ENCODE assay signal across 1 cellular context in genomic region chr3:33718595-33718907, GRCh38.
TF ChIP-seq lines count a peak whose summit lies in the region.

No MANE protein-coding gene starts in this region.

TF ChIP-seq in K562, 482 proteins besides CTCF, POLR2A, EP300 and RAD21 (continued from another document and continues in another):
- TF ChIP-seq DNMT1 (IDR thresholded peaks at IDR 0.05), result 0 out of 2 replicates have a peak, but pooled peaks have one; percentile 89
- TF ChIP-seq ZNF408 (CRISPR knock-in tag; IDR thresholded peaks at IDR 0.05; ENCODE audit: low read depth), result no peak
- TF ChIP-seq PTTG1 (tag; IDR thresholded peaks at IDR 0.05; ENCODE audit: low read depth), result no peak
- no peak for TF ChIP-seq ZNF707 (CRISPR knock-in tag; conservative IDR thresholded peaks at IDR 0.05)
- TF ChIP-seq ZNF23 (CRISPR knock-in tag; IDR thresholded peaks at IDR 0.05), result no peak
- TF ChIP-seq CSDE1 (IDR thresholded peaks at IDR 0.05), result no peak
- TF ChIP-seq ZNF77 (CRISPR knock-in tag; IDR thresholded peaks at IDR 0.05), result no peak
- no peak for TF ChIP-seq NR2C1 (IDR thresholded peaks at IDR 0.05)
- no peak for TF ChIP-seq NR2C1 (tag; IDR thresholded peaks at IDR 0.05)
- no peak for TF ChIP-seq GTF2E2 (tag; IDR thresholded peaks at IDR 0.05)
- no peak for TF ChIP-seq MEIS2 (IDR thresholded peaks at IDR 0.05; ENCODE audit: partially characterized antibody)
- TF ChIP-seq GABPB2 (CRISPR knock-in tag; conservative IDR thresholded peaks at IDR 0.05), result no peak
- no peak for TF ChIP-seq NRF1 (conservative IDR thresholded peaks at IDR 0.05 in 1 of 2, IDR thresholded peaks at IDR 0.05 in 1 of 2)
- no peak for TF ChIP-seq THAP12 (CRISPR knock-in tag; IDR thresholded peaks at IDR 0.05)
- peak; percentile 59; the same call in 1 of the 2 replicates for TF ChIP-seq HDAC2 (IDR thresholded peaks at IDR 0.05)
- TF ChIP-seq ZNF282 (CRISPR knock-in tag; IDR thresholded peaks at IDR 0.05), result no peak
- no peak for TF ChIP-seq RNF2 (IDR thresholded peaks at IDR 0.05)
- 0 out of 2 replicates have a peak, but pooled peaks have one; percentile 45 for TF ChIP-seq ELF1 (tag; IDR thresholded peaks at IDR 0.05)
- no peak for TF ChIP-seq GABPB1 (CRISPR knock-in tag; IDR thresholded peaks at IDR 0.05)
- TF ChIP-seq POLR2B (IDR thresholded peaks at IDR 0.05; ENCODE audit: low read depth, partially characterized antibody), result no peak
- TF ChIP-seq CBFA2T3 (IDR thresholded peaks at IDR 0.05), result no peak
- no peak for TF ChIP-seq IRF9 (tag; IDR thresholded peaks at IDR 0.05)
- TF ChIP-seq GTF3C2 (IDR thresholded peaks at IDR 0.05; ENCODE audit: borderline replicate concordance, extremely low read depth, insufficient read length), result no peak
- TF ChIP-seq MTA3 (IDR thresholded peaks at IDR 0.05; ENCODE audit: borderline replicate concordance), result no peak
- no peak for TF ChIP-seq HMGN3 (IDR thresholded peaks at IDR 0.05; ENCODE audit: borderline replicate concordance, extremely low read depth, insufficient read length, low read depth, low read length)
- no peak for TF ChIP-seq TCF7L2 (IDR thresholded peaks at IDR 0.05; ENCODE audit: low read depth, low read length)
- 0 out of 4 replicates have a peak, but pooled peaks of 1 of the 2 experiments have one; percentile 26 for TF ChIP-seq MLLT1 (IDR thresholded peaks at IDR 0.05)
- TF ChIP-seq FOXA1 (IDR thresholded peaks at IDR 0.05; ENCODE audit: borderline replicate concordance), result no peak
- TF ChIP-seq TEAD1 (CRISPR knock-in tag; IDR thresholded peaks at IDR 0.05), result no peak
- TF ChIP-seq SLC30A9 (CRISPR knock-in tag; IDR thresholded peaks at IDR 0.05), result no peak
- no peak for TF ChIP-seq BRD9 (IDR thresholded peaks at IDR 0.05; ENCODE audit: low read depth, partially characterized antibody)
- no peak for TF ChIP-seq ZSCAN29 (IDR thresholded peaks at IDR 0.05)
- TF ChIP-seq NELFE (IDR thresholded peaks at IDR 0.05; ENCODE audit: insufficient read depth, insufficient read length), result no peak
- 0 out of 2 replicates have a peak, but pooled peaks have one; percentile 61 for TF ChIP-seq NKRF (IDR thresholded peaks at IDR 0.05; ENCODE audit: borderline replicate concordance)
- 0 out of 2 replicates have a peak, but pooled peaks have one; percentile 54 for TF ChIP-seq ZNF584 (CRISPR knock-in tag; IDR thresholded peaks at IDR 0.05; ENCODE audit: low read depth)
- TF ChIP-seq CCAR2 (IDR thresholded peaks at IDR 0.05; ENCODE audit: low read depth, low read length), result no peak
- TF ChIP-seq ZNF668 (CRISPR knock-in tag; IDR thresholded peaks at IDR 0.05), result no peak
- no peak for TF ChIP-seq ZBTB7A (IDR thresholded peaks at IDR 0.05; ENCODE audit: borderline replicate concordance, control insufficient read depth, low read depth, low read length)
- no peak for TF ChIP-seq EGR1 (conservative IDR thresholded peaks at IDR 0.05)
- TF ChIP-seq SPI1 (IDR thresholded peaks at IDR 0.05; ENCODE audit: borderline replicate concordance, low read depth, low read length), result no peak
- TF ChIP-seq C11orf30 (IDR thresholded peaks at IDR 0.05; ENCODE audit: low read depth), result no peak
- TF ChIP-seq GABPA (tag; conservative IDR thresholded peaks at IDR 0.05; ENCODE audit: low read depth), result no peak
- TF ChIP-seq PKNOX1 (IDR thresholded peaks at IDR 0.05), result no peak
- TF ChIP-seq PPARD (CRISPR knock-in tag; IDR thresholded peaks at IDR 0.05), result no peak
- no peak for TF ChIP-seq ARHGAP35 (IDR thresholded peaks at IDR 0.05; ENCODE audit: partially characterized antibody)
- TF ChIP-seq KDM4B (IDR thresholded peaks at IDR 0.05; ENCODE audit: borderline replicate concordance in 2 of 2, low read depth in 1 of 2), result no peak
- TF ChIP-seq ZNF444 (CRISPR knock-in tag; IDR thresholded peaks at IDR 0.05), result no peak
- TF ChIP-seq ATF1 (CRISPR knock-in tag; IDR thresholded peaks at IDR 0.05), result no peak
- no peak for TF ChIP-seq ATF1 (tag; IDR thresholded peaks at IDR 0.05)
- no peak for TF ChIP-seq CHD4 (IDR thresholded peaks at IDR 0.05; ENCODE audit: insufficient read depth, insufficient replicate concordance, low read depth, low read length, poor library complexity, severe bottlenecking)
- TF ChIP-seq TCF7 (IDR thresholded peaks at IDR 0.05; ENCODE audit: borderline replicate concordance), result no peak
- TF ChIP-seq LARP7 (IDR thresholded peaks at IDR 0.05), result 0 out of 2 replicates have a peak, but pooled peaks have one; percentile 70
- no peak for TF ChIP-seq TBL1XR1 (IDR thresholded peaks at IDR 0.05; ENCODE audit: low read length in 2 of 2)
- no peak for TF ChIP-seq SRSF9 (IDR thresholded peaks at IDR 0.05; ENCODE audit: borderline replicate concordance, low read depth, low read length)
- no peak for TF ChIP-seq PBX2 (CRISPR knock-in tag; IDR thresholded peaks at IDR 0.05; ENCODE audit: low read depth)
- TF ChIP-seq PBX2 (tag; conservative IDR thresholded peaks at IDR 0.05; ENCODE audit: low read depth), result no peak
- no peak for TF ChIP-seq ZNF431 (CRISPR knock-in tag; IDR thresholded peaks at IDR 0.05)
- TF ChIP-seq ZFP30 (CRISPR knock-in tag; IDR thresholded peaks at IDR 0.05; ENCODE audit: borderline replicate concordance), result no peak
- TF ChIP-seq NFRKB (IDR thresholded peaks at IDR 0.05; ENCODE audit: low read depth), result peak; percentile 10; the same call in 1 of the 2 replicates
- 0 out of 4 replicates have a peak, but pooled peaks of 1 of the 2 experiments have one; percentile 28 for TF ChIP-seq HDAC1 (IDR thresholded peaks at IDR 0.05)
- peak in 1 of 2 experiments; percentile 29; a peak in 1 of 4 replicates for TF ChIP-seq ARNT (IDR thresholded peaks at IDR 0.05)
- TF ChIP-seq E2F6 (IDR thresholded peaks at IDR 0.05; ENCODE audit: borderline replicate concordance in 1 of 2, extremely low read depth in 1 of 2, insufficient read depth in 1 of 2, insufficient read length in 1 of 2, low read depth in 1 of 2, low read length in 1 of 2, poor library complexity in 1 of 2, severe bottlenecking in 1 of 2), result no peak
- TF ChIP-seq RAD51 (IDR thresholded peaks at IDR 0.05; ENCODE audit: borderline replicate concordance, low read depth), result 0 out of 2 replicates have a peak, but pooled peaks have one; percentile 14
- no peak for TF ChIP-seq NCOR1 (IDR thresholded peaks at IDR 0.05)
